Comparison of ENCODE assay signal across 1 cellular context in the genomic region with DNA sequence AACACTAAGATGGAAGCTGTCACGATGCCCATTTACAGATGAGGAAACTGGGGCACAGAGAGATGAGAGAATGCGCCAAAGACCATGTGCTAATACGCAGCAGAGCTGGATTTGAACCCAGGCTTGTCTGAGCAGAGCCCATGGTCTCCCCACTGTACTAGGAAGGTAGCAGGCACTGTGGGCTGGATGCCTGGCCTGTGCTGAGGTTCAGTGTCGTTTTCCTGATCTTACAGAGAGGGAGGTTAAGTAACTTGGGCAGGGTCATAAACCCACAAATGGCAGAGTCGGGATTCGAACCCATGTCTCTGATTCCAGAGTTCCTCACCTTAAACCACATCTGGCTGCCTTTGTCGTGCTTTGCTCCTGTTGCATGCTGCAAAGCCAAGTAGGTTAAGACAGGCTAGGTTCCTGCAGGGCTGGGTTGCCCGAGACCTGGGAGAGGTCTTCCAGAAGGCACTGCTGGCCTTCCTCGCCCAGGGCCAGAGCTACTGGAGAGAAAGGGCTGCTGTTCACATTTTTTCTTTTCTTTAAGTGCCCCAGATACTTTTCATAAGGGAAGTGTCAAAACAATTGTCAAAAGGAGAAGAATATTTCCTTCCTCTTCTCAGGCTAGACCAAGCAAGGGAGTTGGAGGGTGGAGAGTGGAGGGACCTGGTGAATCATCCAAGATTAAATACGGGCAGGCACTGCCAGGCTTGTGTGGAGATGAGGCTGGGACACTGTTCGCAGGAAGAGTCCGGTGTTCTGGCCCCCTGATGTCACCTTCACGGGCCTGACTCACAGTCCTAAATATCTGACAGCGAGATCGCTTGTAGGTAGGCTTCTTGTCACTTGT.
TF ChIP-seq lines count a peak whose summit lies in the region.

No MANE protein-coding gene starts in this region.

TF ChIP-seq in GM23338, 12 proteins besides CTCF, POLR2A, EP300 and RAD21 (continued from another document):
- TF ChIP-seq, protein P1, sequence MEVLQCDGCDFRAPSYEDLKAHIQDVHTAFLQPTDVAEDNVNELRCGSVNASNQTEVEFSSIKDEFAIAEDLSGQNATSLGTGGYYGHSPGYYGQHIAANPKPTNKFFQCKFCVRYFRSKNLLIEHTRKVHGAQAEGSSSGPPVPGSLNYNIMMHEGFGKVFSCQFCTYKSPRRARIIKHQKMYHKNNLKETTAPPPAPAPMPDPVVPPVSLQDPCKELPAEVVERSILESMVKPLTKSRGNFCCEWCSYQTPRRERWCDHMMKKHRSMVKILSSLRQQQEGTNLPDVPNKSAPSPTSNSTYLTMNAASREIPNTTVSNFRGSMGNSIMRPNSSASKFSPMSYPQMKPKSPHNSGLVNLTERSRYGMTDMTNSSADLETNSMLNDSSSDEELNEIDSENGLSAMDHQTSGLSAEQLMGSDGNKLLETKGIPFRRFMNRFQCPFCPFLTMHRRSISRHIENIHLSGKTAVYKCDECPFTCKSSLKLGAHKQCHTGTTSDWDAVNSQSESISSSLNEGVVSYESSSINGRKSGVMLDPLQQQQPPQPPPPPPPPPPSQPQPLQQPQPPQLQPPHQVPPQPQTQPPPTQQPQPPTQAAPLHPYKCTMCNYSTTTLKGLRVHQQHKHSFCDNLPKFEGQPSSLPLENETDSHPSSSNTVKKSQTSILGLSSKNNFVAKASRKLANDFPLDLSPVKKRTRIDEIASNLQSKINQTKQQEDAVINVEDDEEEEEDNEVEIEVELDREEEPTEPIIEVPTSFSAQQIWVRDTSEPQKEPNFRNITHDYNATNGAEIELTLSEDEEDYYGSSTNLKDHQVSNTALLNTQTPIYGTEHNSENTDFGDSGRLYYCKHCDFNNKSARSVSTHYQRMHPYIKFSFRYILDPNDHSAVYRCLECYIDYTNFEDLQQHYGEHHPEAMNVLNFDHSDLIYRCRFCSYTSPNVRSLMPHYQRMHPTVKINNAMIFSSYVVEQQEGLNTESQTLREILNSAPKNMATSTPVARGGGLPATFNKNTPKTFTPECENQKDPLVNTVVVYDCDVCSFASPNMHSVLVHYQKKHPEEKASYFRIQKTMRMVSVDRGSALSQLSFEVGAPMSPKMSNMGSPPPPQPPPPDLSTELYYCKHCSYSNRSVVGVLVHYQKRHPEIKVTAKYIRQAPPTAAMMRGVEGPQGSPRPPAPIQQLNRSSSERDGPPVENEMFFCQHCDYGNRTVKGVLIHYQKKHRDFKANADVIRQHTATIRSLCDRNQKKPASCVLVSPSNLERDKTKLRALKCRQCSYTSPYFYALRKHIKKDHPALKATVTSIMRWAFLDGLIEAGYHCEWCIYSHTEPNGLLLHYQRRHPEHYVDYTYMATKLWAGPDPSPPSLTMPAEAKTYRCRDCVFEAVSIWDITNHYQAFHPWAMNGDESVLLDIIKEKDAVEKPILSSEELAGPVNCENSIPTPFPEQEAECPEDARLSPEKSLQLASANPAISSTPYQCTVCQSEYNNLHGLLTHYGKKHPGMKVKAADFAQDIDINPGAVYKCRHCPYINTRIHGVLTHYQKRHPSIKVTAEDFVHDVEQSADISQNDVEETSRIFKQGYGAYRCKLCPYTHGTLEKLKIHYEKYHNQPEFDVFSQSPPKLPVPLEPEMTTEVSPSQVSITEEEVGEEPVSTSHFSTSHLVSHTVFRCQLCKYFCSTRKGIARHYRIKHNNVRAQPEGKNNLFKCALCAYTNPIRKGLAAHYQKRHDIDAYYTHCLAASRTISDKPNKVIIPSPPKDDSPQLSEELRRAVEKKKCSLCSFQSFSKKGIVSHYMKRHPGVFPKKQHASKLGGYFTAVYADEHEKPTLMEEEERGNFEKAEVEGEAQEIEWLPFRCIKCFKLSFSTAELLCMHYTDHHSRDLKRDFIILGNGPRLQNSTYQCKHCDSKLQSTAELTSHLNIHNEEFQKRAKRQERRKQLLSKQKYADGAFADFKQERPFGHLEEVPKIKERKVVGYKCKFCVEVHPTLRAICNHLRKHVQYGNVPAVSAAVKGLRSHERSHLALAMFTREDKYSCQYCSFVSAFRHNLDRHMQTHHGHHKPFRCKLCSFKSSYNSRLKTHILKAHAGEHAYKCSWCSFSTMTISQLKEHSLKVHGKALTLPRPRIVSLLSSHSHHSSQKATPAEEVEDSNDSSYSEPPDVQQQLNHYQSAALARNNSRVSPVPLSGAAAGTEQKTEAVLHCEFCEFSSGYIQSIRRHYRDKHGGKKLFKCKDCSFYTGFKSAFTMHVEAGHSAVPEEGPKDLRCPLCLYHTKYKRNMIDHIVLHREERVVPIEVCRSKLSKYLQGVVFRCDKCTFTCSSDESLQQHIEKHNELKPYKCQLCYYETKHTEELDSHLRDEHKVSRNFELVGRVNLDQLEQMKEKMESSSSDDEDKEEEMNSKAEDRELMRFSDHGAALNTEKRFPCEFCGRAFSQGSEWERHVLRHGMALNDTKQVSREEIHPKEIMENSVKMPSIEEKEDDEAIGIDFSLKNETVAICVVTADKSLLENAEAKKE (CRISPR knock-in tag; IDR thresholded peaks at IDR 0.05) = no peak
- TF ChIP-seq EZH2 (IDR thresholded peaks at IDR 0.05; ENCODE audit: low read depth, unreplicated experiment) = no peak
- no peak for TF ChIP-seq POLR2AphosphoS5 (IDR thresholded peaks at IDR 0.05; ENCODE audit: low read depth)
- TF ChIP-seq, protein P2, sequence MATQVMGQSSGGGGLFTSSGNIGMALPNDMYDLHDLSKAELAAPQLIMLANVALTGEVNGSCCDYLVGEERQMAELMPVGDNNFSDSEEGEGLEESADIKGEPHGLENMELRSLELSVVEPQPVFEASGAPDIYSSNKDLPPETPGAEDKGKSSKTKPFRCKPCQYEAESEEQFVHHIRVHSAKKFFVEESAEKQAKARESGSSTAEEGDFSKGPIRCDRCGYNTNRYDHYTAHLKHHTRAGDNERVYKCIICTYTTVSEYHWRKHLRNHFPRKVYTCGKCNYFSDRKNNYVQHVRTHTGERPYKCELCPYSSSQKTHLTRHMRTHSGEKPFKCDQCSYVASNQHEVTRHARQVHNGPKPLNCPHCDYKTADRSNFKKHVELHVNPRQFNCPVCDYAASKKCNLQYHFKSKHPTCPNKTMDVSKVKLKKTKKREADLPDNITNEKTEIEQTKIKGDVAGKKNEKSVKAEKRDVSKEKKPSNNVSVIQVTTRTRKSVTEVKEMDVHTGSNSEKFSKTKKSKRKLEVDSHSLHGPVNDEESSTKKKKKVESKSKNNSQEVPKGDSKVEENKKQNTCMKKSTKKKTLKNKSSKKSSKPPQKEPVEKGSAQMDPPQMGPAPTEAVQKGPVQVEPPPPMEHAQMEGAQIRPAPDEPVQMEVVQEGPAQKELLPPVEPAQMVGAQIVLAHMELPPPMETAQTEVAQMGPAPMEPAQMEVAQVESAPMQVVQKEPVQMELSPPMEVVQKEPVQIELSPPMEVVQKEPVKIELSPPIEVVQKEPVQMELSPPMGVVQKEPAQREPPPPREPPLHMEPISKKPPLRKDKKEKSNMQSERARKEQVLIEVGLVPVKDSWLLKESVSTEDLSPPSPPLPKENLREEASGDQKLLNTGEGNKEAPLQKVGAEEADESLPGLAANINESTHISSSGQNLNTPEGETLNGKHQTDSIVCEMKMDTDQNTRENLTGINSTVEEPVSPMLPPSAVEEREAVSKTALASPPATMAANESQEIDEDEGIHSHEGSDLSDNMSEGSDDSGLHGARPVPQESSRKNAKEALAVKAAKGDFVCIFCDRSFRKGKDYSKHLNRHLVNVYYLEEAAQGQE (IDR thresholded peaks at IDR 0.05; ENCODE audit: unreplicated experiment) = no peak
- no peak for TF ChIP-seq JUNB (IDR thresholded peaks at IDR 0.05; ENCODE audit: unreplicated experiment)
- TF ChIP-seq EZH2phosphoT487 (IDR thresholded peaks at IDR 0.05; ENCODE audit: unreplicated experiment) = no peak
- TF ChIP-seq ZNF114 (CRISPR knock-in tag; IDR thresholded peaks at IDR 0.05) = no peak
- TF ChIP-seq STAT1 (IDR thresholded peaks at IDR 0.05; ENCODE audit: unreplicated experiment) = no peak
- TF ChIP-seq, protein P3, sequence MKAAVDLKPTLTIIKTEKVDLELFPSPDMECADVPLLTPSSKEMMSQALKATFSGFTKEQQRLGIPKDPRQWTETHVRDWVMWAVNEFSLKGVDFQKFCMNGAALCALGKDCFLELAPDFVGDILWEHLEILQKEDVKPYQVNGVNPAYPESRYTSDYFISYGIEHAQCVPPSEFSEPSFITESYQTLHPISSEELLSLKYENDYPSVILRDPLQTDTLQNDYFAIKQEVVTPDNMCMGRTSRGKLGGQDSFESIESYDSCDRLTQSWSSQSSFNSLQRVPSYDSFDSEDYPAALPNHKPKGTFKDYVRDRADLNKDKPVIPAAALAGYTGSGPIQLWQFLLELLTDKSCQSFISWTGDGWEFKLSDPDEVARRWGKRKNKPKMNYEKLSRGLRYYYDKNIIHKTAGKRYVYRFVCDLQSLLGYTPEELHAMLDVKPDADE (IDR thresholded peaks at IDR 0.05) = no peak
- TF ChIP-seq NANOG (IDR thresholded peaks at IDR 0.05; ENCODE audit: borderline replicate concordance) = no peak
